8 cellular contexts compared by ENCODE assay signal in the genomic region with DNA sequence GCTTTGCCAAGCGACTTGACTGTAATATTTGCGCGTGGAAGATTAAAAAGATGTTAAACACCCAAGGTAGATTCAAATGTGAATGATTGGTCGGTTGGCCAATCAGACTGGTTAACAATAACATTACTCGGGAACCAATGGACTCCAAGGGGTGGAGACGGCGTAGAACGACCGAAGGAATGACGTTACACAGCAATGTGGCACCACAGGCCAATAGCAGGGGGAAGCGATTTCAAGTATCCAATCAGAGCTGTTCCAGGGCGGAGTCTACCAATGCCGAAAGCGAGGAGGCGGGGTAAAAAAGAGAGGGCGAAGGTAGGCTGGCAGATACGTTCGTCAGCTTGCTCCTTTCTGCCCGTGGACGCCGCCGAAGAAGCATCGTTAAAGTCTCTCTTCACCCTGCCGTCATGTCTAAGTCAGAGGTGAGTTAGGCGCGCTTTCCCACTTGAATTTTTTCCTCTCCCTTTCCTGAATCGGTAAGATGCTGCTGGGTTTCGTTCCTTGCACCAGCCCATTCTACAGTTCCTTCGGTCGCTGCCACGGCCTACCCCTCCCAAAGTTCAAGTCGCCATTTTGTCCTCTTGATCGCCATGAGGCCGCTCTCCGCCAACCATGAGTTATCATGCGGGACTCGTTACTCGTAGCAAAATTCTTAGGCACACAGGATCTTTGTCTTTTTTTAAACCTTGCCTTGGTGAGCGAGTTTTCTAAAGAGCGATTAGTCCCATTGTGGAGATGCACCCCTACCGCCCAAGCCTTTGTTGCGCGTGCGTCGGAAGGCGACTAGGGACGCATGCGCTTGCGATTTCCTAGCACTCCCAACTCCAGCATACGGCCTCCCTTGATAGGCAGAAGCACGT.
DNase-seq lines count a peak whose midpoint lies in the region; ATAC-seq and TF ChIP-seq lines count a peak whose summit lies in the region.

A gene (plus strand): TSS at position 326 of the 860 bp plus-strand sequence. CDS start 82 bp downstream, at position 408.

- peak; percentile 84 for ATAC-seq in GM19035 (IDR thresholded peaks at IDR 0.05; ENCODE audit: unreplicated experiment)
- ATAC-seq in HG03342 (IDR thresholded peaks at IDR 0.05; ENCODE audit: unreplicated experiment) = peak; percentile 84
- peak; percentile 83 to 86 for ATAC-seq in activated CD4-positive, CD25-positive, alpha-beta regulatory T cell treated with anti-CD3 and anti-CD28 coated beads, Interleukin-2, amount 50 U/mL, for 24 hours

- no peak for TF ChIP-seq CTCF in AG10803 (conservative IDR thresholded peaks at IDR 0.05; ENCODE audit: low read length)

- peak; percentile 100 for DNase-seq in AG10803 (ENCODE audit: low read depth)
- peak; percentile 99 for DNase-seq in NCI-H446 treated with DMSO at 0.1 percent for 48 hours (lab: John Stamatoyannopoulos, UW)
- peak; percentile 97 for DNase-seq in cerebellar nuclear complex (lab: John Stamatoyannopoulos, UW)
- DNase-seq in islet precursor cell = peak; percentile 100
- DNase-seq in stimulated activated CD4-positive, alpha-beta T cell treated with anti-CD3 and anti-CD28 coated beads, Interleukin-12 subunit alpha, Interleukin-12 subunit beta, amount 100 ng/mL, for 48 hours (ENCODE audit: low read depth in 2 of 3, low spot score in 1 of 3) = peak; percentile 89 to 95 (median 90)

- peak within 1 kb of the TSS; percentile 96 for H3K4me3 ChIP-seq in AG10803 (ENCODE audit: low read length)

Comparison
In these comparisons a context has a peak if more than half of its experiments do, and no peak if none do; other contexts are left out.
1. Peak in every context shown above with its lines: DNase-seq, ATAC-seq and H3K4me3 ChIP-seq.